11 cellular contexts compared by ENCODE assay signal in the genomic region with DNA sequence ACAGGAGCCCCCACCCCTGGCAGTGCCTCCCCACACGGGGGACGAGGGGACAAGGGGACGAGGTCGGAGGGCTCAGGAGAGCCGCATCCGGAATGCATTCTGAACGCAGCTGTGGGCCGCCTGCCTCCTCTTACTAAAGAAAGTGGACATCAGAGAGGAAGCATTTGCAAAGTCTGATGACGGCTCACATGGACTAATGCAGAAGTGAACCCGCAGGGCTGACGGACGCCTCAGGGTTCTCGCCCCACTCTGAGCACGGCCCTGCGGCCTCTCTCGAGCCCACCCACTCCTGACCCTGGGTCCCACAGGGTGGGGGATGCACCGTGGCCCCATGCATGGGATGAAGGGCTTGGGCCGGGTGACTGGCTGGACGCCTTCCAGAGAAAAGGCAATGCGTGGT. TPM values are rescaled to one million over a fixed set of nuclear protein-coding genes. Genes with fewer than 3 reads are reported as not detected.
DNase-seq lines count a peak whose midpoint lies in the region; ATAC-seq and TF ChIP-seq lines count a peak whose summit lies in the region.
"Had no signal": no experiment of that assay in that cellular context is flagged by ENCODE, and none has a peak within 500 bp of the region (broad histone marks: within the 10 kb centered on the region; RNA-seq: fewer than 3 reads in every experiment).

No MANE protein-coding gene starts in this region.

- no peak overlapping the region for H3K4me3 Mint-ChIP-seq in CD14-positive monocyte

- no peak overlapping the region for H3K4me3 ChIP-seq in PC-9
- H3K4me3 ChIP-seq in heart left ventricle: no peak overlapping the region
- H3K4me3 ChIP-seq: BLaER1, skin epidermis had no signal

- peak overlapping the region in 6 of 7 donors; percentile 78 to 97 (median 85) for H3K27ac Mint-ChIP-seq in CD14-positive monocyte

- DNase-seq in CD14-positive monocyte (ENCODE audit: low spot score) (peak; percentile 54), PC-9 (no peak), heart left ventricle (peak in 4 of 5 donors; percentile 17 to 54 (median 18)), posterior cingulate gyrus (peak; percentile 2 to 84 (median 12)), activated T-cell treated with anti-CD3 and anti-CD28 coated beads for 4 hours (no peak)
- DNase-seq in stimulated activated CD4-positive, alpha-beta T cell treated with anti-CD3 and anti-CD28 coated beads, Interleukin-4, amount 100 ng/mL, for 24 hours: no peak
- DNase-seq: NCI-H1930 had no signal

- BruUV-seq in PC-9 (replicated peaks; lab: Mats Ljungman, UMichigan): no TSS peak

- TF ChIP-seq CTCF in CD14-positive monocyte (IDR thresholded peaks at IDR 0.05) (no peak), PC-9 (conservative IDR thresholded peaks at IDR 0.05) (no peak), heart left ventricle (IDR thresholded peaks at IDR 0.05) (no peak)

- H3K27me3 Mint-ChIP-seq in CD14-positive monocyte (ENCODE audit: low read depth in 3 of 3): peaks cover 0 to 6% (median 0%) of the 10 kb centered on the region in 3 donors

- H2AFZ ChIP-seq in PC-9: no peak overlapping the region

- no peak for TF ChIP-seq POLR2A in heart left ventricle (IDR thresholded peaks at IDR 0.05)

- no peaks in the 10 kb centered on the region for H3K9me3 ChIP-seq in PC-9 (ENCODE audit: insufficient read depth, low read depth)
- H3K9me3 ChIP-seq in heart left ventricle: no peaks in the 10 kb centered on the region
- H3K9me3 ChIP-seq: BLaER1 had no signal

- peaks cover 66% of the 10 kb centered on the region for H3K4me1 Mint-ChIP-seq in CD14-positive monocyte

- no peaks in the 10 kb centered on the region for H3K9me2 ChIP-seq in PC-9 (ENCODE audit: insufficient read depth)

- H3K9me3 Mint-ChIP-seq in CD14-positive monocyte: no peaks in the 10 kb centered on the region

- intact Hi-C loops in CD14-positive monocyte (cut with micrococcal nuclease) (loop anchor here (2.0 to 10.0 kb wide), 4 partner anchors 15 to 47 kb away; no protein-coding TSS in a partner anchor), PC-9 (cut with micrococcal nuclease; ENCODE audit: unreplicated experiment) (loop anchor here (2.0 to 10.0 kb wide), 2 partner anchors 123 to 403 kb away; a partner anchor contains a TSS), heart left ventricle (cut with DNase I) (no loop called here), posterior cingulate gyrus (cut with DNase I) (no loop called here)

- CTCF ChIA-PET in PC-9 (lab: Charles Lee): no interaction called here

- peaks cover 40% of the 10 kb centered on the region for H3F3A ChIP-seq in PC-9 (ENCODE audit: insufficient read depth, low read depth)

- POLR2A ChIA-PET in PC-9 (lab: Charles Lee; ENCODE audit: unreplicated experiment): no interaction called here

- H3K27ac ChIP-seq in PC-9 (peak overlapping the region; percentile 85; the same call in 1 of the 2 replicates), heart left ventricle (no peak overlapping the region)
- H3K27ac ChIP-seq: BLaER1 had no signal

- H3K4me2 ChIP-seq in PC-9: peak overlapping the region; percentile 64; the same call in 1 of the 2 replicates

- H3K27me3 ChIP-seq in PC-9 (ENCODE audit: insufficient read depth, low read depth) (no peaks in the 10 kb centered on the region), heart left ventricle (no peaks in the 10 kb centered on the region)
- H3K27me3 ChIP-seq: BLaER1 had no signal

- H3K79me2 ChIP-seq in PC-9 (ENCODE audit: low read depth): peaks cover 82% of the 10 kb centered on the region

- ATAC-seq in heart left ventricle (no peak), GM19328 (IDR thresholded peaks at IDR 0.05; ENCODE audit: unreplicated experiment) (no peak), HG02588 (IDR thresholded peaks at IDR 0.05; ENCODE audit: unreplicated experiment) (no peak)

- peaks cover 65% of the 10 kb centered on the region for H3K4me1 ChIP-seq in PC-9 (replicated peaks; ENCODE audit: insufficient read depth)
- peaks cover 0 to 59% (median 12%) of the 10 kb centered on the region in 12 donors for H3K4me1 ChIP-seq in heart left ventricle

- 92 to 93% (median 93%) methylated on average over 20 of the region's 20 CpGs for WGBS in heart left ventricle, 4 donors

- H4K20me1 ChIP-seq in PC-9 (ENCODE audit: insufficient read depth): peaks cover 51% of the 10 kb centered on the region

- peaks cover 11% of the 10 kb centered on the region; the same call in 1 of the 2 replicates for H3K36me3 ChIP-seq in PC-9 (ENCODE audit: low read depth)
- H3K36me3 ChIP-seq in heart left ventricle: peaks cover 0 to 47% (median 8%) of the 10 kb centered on the region in 9 donors

- peaks cover 56 to 61% of the 10 kb centered on the region in 2 donors for H3K36me3 Mint-ChIP-seq in CD14-positive monocyte

RNA-seq across cellular contexts. Expression of a gene that starts 5.9 kb away (rescaled TPM):
- 10 to 100 TPM; 34.1 to 34.8 TPM for polyA plus RNA-seq in CD14-positive monocyte
- 90.6 and 96.1 TPM in 2 replicates for total RNA-seq in PC-9 (2021)
- 10 to 100 TPM in 4 of 9 donors, 1 to 10 TPM in 5; 8.2 to 30.6 (median 9.9) TPM for total RNA-seq in heart left ventricle
- polyA plus RNA-seq in heart left ventricle: 10 to 100 TPM in 1 of 2 donors, 1 to 10 TPM in 1; 9.6 to 21.9 TPM

Comparison
In these comparisons a context has a peak if more than half of its experiments do, and no peak if none do; other contexts are left out.
1. DNase-seq: peak in CD14-positive monocyte (single experiment), heart left ventricle (4 of 5) and posterior cingulate gyrus (10 of 10); none in PC-9 (0 of 2), activated T-cell treated with anti-CD3 and anti-CD28 coated beads for 4 hours (single experiment) and stimulated activated CD4-positive, alpha-beta T cell treated with anti-CD3 and anti-CD28 coated beads, Interleukin-4, amount 100 ng/mL, for 24 hours (single experiment).
2. intact Hi-C loops: an anchor here in CD14-positive monocyte (2.0 to 10.0 kb wide) and PC-9 (2.0 to 10.0 kb wide); none called in heart left ventricle and posterior cingulate gyrus.